Comparison of ENCODE assay signal across 7 cellular contexts in genomic region chr7:75762350-75762917, GRCh38. TPM values are rescaled to one million over a fixed set of nuclear protein-coding genes. Genes with fewer than 3 reads are reported as not detected.
DNase-seq lines count a peak whose midpoint lies in the region; ATAC-seq and TF ChIP-seq lines count a peak whose summit lies in the region.

No MANE protein-coding gene starts in this region.

- H3K27ac ChIP-seq in PC-9 = no peak overlapping the region

- no TSS peak for BruUV-seq in PC-9 (replicated peaks; lab: Mats Ljungman, UMichigan)

- no peaks in the 10 kb centered on the region for H3K27me3 ChIP-seq in PC-9 (ENCODE audit: insufficient read depth, low read depth)

- H3K79me2 ChIP-seq in PC-9 (ENCODE audit: low read depth) = no peaks in the 10 kb centered on the region

- CTCF ChIA-PET in PC-9 (lab: Charles Lee) = interaction anchor here (0.5 to 1.2 kb wide), 6 partner anchors 9 to 310 kb away, joined by 3 to 4 read pairs (median 3); partner anchors contain the start of gene CCL26

- H3K36me3 ChIP-seq in PC-9 (ENCODE audit: low read depth) = no peaks in the 10 kb centered on the region

- no peak overlapping the region for H3K4me3 ChIP-seq in Jurkat, Clone E6-1 (ENCODE audit: low read length)
- no peak overlapping the region for H3K4me3 ChIP-seq in PC-9

- no peaks in the 10 kb centered on the region for H3K9me3 ChIP-seq in PC-9 (ENCODE audit: insufficient read depth, low read depth)

- H3K4me1 ChIP-seq in PC-9 (replicated peaks; ENCODE audit: insufficient read depth) = no peaks in the 10 kb centered on the region

- intact Hi-C loops in PC-9 (cut with micrococcal nuclease; ENCODE audit: unreplicated experiment) = loop anchor here (5.0 to 10.0 kb wide), 2 partner anchors 118 to 235 kb away; no protein-coding TSS in a partner anchor

- no peak for ATAC-seq in HG03521 (IDR thresholded peaks at IDR 0.05; ENCODE audit: unreplicated experiment)

- no peak overlapping the region for H2AFZ ChIP-seq in PC-9

- H3K4me2 ChIP-seq in PC-9 = no peak overlapping the region

- TF ChIP-seq CTCF in PC-9 (conservative IDR thresholded peaks at IDR 0.05) = peak; percentile 84

- POLR2A ChIA-PET in PC-9 (lab: Charles Lee; ENCODE audit: unreplicated experiment) = interaction anchor here (0.6 to 1.2 kb wide), 2 partner anchors 51 to 234 kb away, joined by 4 to 5 read pairs; partner anchors contain the start of gene CCL24

- DNase-seq in GM04503 (ENCODE audit: low read depth) = peak; percentile 46
- peak; percentile 48 for DNase-seq in Jurkat, Clone E6-1 (ENCODE audit: low read depth, low spot score)
- peak in 1 of 2 experiments; percentile 55 for DNase-seq in PC-9
- DNase-seq in dermis blood vessel endothelial cell = peak; percentile 70
- peak; percentile 85 for DNase-seq in medulla oblongata (ENCODE audit: extremely low spot score)
- DNase-seq in mesenteric fat pad (ENCODE audit: low spot score) = no peak

- H4K20me1 ChIP-seq in PC-9 (ENCODE audit: insufficient read depth) = no peaks in the 10 kb centered on the region

- no peaks in the 10 kb centered on the region for H3F3A ChIP-seq in PC-9 (ENCODE audit: insufficient read depth, low read depth)

- H3K9me2 ChIP-seq in PC-9 (ENCODE audit: insufficient read depth) = no peaks in the 10 kb centered on the region

RNA-seq across cellular contexts. Expression of gene CCL26, which starts 9.6 kb away (rescaled TPM):
- not detected for polyA plus RNA-seq in Jurkat, Clone E6-1 (2012; ENCODE audit: insufficient read depth, insufficient read length)
- not detected in 2 replicates for total RNA-seq in PC-9 (2021)
- not detected in 2 replicates for total RNA-seq in dermis blood vessel endothelial cell
- total RNA-seq in mesenteric fat pad = 21.4 TPM

RNA-seq across cellular contexts. Expression of gene HIP1, which starts 23.7 kb away (rescaled TPM):
- polyA plus RNA-seq in Jurkat, Clone E6-1 (2012; ENCODE audit: insufficient read depth, insufficient read length) = 4.7 TPM
- 32.0 and 35.8 TPM in 2 replicates for total RNA-seq in PC-9 (2021)
- total RNA-seq in dermis blood vessel endothelial cell = 60.2 and 79.1 TPM in 2 replicates
- 38.4 TPM for total RNA-seq in mesenteric fat pad

RNA-seq across cellular contexts. Expression of gene CCL24, which starts 51.2 kb away (rescaled TPM):
- not detected for polyA plus RNA-seq in Jurkat, Clone E6-1 (2012; ENCODE audit: insufficient read depth, insufficient read length)
- not detected in 2 replicates for total RNA-seq in PC-9 (2021)
- not detected in 2 replicates for total RNA-seq in dermis blood vessel endothelial cell
- not detected for total RNA-seq in mesenteric fat pad

Comparison
In these comparisons a context has a peak if more than half of its experiments do, and no peak if none do; other contexts are left out.
1. RNA of gene CCL26, which starts 9.6 kb away (total RNA-seq): 21.4 TPM in mesenteric fat pad (single experiment); not detected in PC-9 and not detected in dermis blood vessel endothelial cell; every median in the first group is over 10 times any median in the second.